Comparison of ENCODE assay signal across 1 cellular context in the genomic region with DNA sequence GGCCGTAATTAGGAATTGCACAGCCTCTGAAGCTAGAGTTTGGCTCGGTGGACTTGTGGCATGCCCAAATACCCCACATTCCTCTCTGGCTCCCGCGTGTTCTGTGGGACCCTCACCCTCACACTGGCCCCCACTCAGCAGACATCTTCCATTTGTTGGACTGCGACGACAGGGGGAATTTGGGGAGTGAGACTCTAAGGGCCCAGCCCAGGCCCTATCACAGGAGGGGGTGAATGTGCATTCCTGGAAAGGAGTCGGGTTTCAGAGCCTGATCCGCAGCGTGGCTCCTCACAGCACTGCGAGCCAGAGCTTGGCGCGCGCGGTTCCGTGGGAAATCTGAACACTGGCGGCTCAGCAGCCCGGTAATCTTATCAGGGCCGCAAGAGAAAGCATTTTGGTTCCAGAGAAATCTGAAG.
TF ChIP-seq lines count a peak whose summit lies in the region.

No MANE protein-coding gene starts in this region.

TF ChIP-seq in K562, 482 proteins besides CTCF, POLR2A, EP300 and RAD21 (continued from another document):
- TF ChIP-seq, protein P1, sequence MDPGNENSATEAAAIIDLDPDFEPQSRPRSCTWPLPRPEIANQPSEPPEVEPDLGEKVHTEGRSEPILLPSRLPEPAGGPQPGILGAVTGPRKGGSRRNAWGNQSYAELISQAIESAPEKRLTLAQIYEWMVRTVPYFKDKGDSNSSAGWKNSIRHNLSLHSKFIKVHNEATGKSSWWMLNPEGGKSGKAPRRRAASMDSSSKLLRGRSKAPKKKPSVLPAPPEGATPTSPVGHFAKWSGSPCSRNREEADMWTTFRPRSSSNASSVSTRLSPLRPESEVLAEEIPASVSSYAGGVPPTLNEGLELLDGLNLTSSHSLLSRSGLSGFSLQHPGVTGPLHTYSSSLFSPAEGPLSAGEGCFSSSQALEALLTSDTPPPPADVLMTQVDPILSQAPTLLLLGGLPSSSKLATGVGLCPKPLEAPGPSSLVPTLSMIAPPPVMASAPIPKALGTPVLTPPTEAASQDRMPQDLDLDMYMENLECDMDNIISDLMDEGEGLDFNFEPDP (CRISPR knock-in tag; IDR thresholded peaks at IDR 0.05): no peak
- no peak for TF ChIP-seq SIX5 (IDR thresholded peaks at IDR 0.05; ENCODE audit: borderline replicate concordance in 1 of 2, insufficient read depth in 1 of 2, low read depth in 1 of 2, low read length in 2 of 2)
- TF ChIP-seq DACH1 (IDR thresholded peaks at IDR 0.05; ENCODE audit: partially characterized antibody): no peak
- no peak for TF ChIP-seq MXI1 (IDR thresholded peaks at IDR 0.05; ENCODE audit: low read depth, low read length)
- TF ChIP-seq TOE1 (IDR thresholded peaks at IDR 0.05; ENCODE audit: borderline replicate concordance): no peak; the same call in 1 of the 2 replicates
- no peak for TF ChIP-seq TOE1 (CRISPR knock-in tag; IDR thresholded peaks at IDR 0.05; ENCODE audit: borderline replicate concordance, low read depth)
- TF ChIP-seq ZKSCAN1 (IDR thresholded peaks at IDR 0.05; ENCODE audit: low read depth, low read length): no peak
- peak; percentile 79 for TF ChIP-seq MTA1 (IDR thresholded peaks at IDR 0.05; ENCODE audit: borderline replicate concordance)
- TF ChIP-seq ZFX (CRISPR knock-in tag; IDR thresholded peaks at IDR 0.05): peak; percentile 69
- TF ChIP-seq COPS2 (conservative IDR thresholded peaks at IDR 0.05): no peak
- no peak for TF ChIP-seq RUNX1 (IDR thresholded peaks at IDR 0.05; ENCODE audit: low read depth)
- TF ChIP-seq, protein P2, sequence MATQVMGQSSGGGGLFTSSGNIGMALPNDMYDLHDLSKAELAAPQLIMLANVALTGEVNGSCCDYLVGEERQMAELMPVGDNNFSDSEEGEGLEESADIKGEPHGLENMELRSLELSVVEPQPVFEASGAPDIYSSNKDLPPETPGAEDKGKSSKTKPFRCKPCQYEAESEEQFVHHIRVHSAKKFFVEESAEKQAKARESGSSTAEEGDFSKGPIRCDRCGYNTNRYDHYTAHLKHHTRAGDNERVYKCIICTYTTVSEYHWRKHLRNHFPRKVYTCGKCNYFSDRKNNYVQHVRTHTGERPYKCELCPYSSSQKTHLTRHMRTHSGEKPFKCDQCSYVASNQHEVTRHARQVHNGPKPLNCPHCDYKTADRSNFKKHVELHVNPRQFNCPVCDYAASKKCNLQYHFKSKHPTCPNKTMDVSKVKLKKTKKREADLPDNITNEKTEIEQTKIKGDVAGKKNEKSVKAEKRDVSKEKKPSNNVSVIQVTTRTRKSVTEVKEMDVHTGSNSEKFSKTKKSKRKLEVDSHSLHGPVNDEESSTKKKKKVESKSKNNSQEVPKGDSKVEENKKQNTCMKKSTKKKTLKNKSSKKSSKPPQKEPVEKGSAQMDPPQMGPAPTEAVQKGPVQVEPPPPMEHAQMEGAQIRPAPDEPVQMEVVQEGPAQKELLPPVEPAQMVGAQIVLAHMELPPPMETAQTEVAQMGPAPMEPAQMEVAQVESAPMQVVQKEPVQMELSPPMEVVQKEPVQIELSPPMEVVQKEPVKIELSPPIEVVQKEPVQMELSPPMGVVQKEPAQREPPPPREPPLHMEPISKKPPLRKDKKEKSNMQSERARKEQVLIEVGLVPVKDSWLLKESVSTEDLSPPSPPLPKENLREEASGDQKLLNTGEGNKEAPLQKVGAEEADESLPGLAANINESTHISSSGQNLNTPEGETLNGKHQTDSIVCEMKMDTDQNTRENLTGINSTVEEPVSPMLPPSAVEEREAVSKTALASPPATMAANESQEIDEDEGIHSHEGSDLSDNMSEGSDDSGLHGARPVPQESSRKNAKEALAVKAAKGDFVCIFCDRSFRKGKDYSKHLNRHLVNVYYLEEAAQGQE (CRISPR knock-in tag; IDR thresholded peaks at IDR 0.05; ENCODE audit: low read depth): no peak
- TF ChIP-seq KDM2B (CRISPR knock-in tag; IDR thresholded peaks at IDR 0.05): no peak
- TF ChIP-seq TAF15 (IDR thresholded peaks at IDR 0.05; ENCODE audit: low read depth, low read length): no peak
- TF ChIP-seq ZNF133 (CRISPR knock-in tag; IDR thresholded peaks at IDR 0.05): no peak
- peak; percentile 62 for TF ChIP-seq SMARCC2 (IDR thresholded peaks at IDR 0.05; ENCODE audit: low read depth)
- no peak for TF ChIP-seq ZNF668 (CRISPR knock-in tag; IDR thresholded peaks at IDR 0.05)
- TF ChIP-seq, protein P3, sequence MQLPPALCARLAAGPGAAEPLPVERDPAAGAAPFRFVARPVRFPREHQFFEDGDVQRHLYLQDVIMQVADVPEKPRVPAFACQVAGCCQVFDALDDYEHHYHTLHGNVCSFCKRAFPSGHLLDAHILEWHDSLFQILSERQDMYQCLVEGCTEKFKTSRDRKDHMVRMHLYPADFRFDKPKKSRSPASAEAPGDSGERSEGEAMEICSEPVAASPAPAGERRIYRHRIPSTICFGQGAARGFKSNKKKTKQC (CRISPR knock-in tag; IDR thresholded peaks at IDR 0.05): no peak
- TF ChIP-seq RNF2 (IDR thresholded peaks at IDR 0.05): 0 out of 2 replicates have a peak, but pooled peaks have one; percentile 24
- TF ChIP-seq POLR3A (IDR thresholded peaks at IDR 0.05; ENCODE audit: borderline replicate concordance, extremely low read depth, insufficient read depth, insufficient read length): no peak
- TF ChIP-seq CREM (IDR thresholded peaks at IDR 0.05; ENCODE audit: low read depth): peak; percentile 27; the same call in 1 of the 2 replicates
- TF ChIP-seq SRSF7 (optimal IDR thresholded peaks at IDR 0.05; ENCODE audit: low read depth, low read length): no peak
- TF ChIP-seq BDP1 (IDR thresholded peaks at IDR 0.05; ENCODE audit: insufficient read depth, insufficient read length): no peak
- no peak for TF ChIP-seq HMG20B (CRISPR knock-in tag; IDR thresholded peaks at IDR 0.05)
- no peak for TF ChIP-seq ZNF586 (CRISPR knock-in tag; conservative IDR thresholded peaks at IDR 0.05)
- TF ChIP-seq, protein P4, sequence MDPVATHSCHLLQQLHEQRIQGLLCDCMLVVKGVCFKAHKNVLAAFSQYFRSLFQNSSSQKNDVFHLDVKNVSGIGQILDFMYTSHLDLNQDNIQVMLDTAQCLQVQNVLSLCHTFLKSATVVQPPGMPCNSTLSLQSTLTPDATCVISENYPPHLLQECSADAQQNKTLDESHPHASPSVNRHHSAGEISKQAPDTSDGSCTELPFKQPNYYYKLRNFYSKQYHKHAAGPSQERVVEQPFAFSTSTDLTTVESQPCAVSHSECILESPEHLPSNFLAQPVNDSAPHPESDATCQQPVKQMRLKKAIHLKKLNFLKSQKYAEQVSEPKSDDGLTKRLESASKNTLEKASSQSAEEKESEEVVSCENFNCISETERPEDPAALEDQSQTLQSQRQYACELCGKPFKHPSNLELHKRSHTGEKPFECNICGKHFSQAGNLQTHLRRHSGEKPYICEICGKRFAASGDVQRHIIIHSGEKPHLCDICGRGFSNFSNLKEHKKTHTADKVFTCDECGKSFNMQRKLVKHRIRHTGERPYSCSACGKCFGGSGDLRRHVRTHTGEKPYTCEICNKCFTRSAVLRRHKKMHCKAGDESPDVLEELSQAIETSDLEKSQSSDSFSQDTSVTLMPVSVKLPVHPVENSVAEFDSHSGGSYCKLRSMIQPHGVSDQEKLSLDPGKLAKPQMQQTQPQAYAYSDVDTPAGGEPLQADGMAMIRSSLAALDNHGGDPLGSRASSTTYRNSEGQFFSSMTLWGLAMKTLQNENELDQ (CRISPR knock-in tag; IDR thresholded peaks at IDR 0.05; ENCODE audit: borderline replicate concordance): no peak
- TF ChIP-seq SMARCB1 (IDR thresholded peaks at IDR 0.05; ENCODE audit: insufficient read length, low read depth): peak; percentile 9
- TF ChIP-seq SPI1 (IDR thresholded peaks at IDR 0.05; ENCODE audit: borderline replicate concordance, low read depth, low read length): no peak
- peak; percentile 90 for TF ChIP-seq MTA3 (IDR thresholded peaks at IDR 0.05; ENCODE audit: borderline replicate concordance)
- no peak for TF ChIP-seq PRPF4 (IDR thresholded peaks at IDR 0.05; ENCODE audit: insufficient read depth, low read depth, low read length, poor library complexity, severe bottlenecking)
- TF ChIP-seq ZNF766 (CRISPR knock-in tag; conservative IDR thresholded peaks at IDR 0.05): 0 out of 2 replicates have a peak, but pooled peaks have one; percentile 39
- no peak for TF ChIP-seq CSDE1 (IDR thresholded peaks at IDR 0.05)
- TF ChIP-seq, protein P5, sequence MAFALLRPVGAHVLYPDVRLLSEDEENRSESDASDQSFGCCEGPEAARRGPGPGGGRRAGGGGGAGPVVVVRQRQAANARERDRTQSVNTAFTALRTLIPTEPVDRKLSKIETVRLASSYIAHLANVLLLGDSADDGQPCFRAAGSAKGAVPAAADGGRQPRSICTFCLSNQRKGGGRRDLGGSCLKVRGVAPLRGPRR (CRISPR knock-in tag; IDR thresholded peaks at IDR 0.05): no peak
- TF ChIP-seq PHTF2 (CRISPR knock-in tag; IDR thresholded peaks at IDR 0.05): no peak
- TF ChIP-seq, protein P6, sequence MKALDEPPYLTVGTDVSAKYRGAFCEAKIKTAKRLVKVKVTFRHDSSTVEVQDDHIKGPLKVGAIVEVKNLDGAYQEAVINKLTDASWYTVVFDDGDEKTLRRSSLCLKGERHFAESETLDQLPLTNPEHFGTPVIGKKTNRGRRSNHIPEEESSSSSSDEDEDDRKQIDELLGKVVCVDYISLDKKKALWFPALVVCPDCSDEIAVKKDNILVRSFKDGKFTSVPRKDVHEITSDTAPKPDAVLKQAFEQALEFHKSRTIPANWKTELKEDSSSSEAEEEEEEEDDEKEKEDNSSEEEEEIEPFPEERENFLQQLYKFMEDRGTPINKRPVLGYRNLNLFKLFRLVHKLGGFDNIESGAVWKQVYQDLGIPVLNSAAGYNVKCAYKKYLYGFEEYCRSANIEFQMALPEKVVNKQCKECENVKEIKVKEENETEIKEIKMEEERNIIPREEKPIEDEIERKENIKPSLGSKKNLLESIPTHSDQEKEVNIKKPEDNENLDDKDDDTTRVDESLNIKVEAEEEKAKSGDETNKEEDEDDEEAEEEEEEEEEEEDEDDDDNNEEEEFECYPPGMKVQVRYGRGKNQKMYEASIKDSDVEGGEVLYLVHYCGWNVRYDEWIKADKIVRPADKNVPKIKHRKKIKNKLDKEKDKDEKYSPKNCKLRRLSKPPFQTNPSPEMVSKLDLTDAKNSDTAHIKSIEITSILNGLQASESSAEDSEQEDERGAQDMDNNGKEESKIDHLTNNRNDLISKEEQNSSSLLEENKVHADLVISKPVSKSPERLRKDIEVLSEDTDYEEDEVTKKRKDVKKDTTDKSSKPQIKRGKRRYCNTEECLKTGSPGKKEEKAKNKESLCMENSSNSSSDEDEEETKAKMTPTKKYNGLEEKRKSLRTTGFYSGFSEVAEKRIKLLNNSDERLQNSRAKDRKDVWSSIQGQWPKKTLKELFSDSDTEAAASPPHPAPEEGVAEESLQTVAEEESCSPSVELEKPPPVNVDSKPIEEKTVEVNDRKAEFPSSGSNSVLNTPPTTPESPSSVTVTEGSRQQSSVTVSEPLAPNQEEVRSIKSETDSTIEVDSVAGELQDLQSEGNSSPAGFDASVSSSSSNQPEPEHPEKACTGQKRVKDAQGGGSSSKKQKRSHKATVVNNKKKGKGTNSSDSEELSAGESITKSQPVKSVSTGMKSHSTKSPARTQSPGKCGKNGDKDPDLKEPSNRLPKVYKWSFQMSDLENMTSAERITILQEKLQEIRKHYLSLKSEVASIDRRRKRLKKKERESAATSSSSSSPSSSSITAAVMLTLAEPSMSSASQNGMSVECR (CRISPR knock-in tag; IDR thresholded peaks at IDR 0.05): peak; percentile 39; the same call in 1 of the 2 replicates
- TF ChIP-seq BRD9 (IDR thresholded peaks at IDR 0.05; ENCODE audit: low read depth, partially characterized antibody): peak; percentile 80
- TF ChIP-seq ZNF699 (CRISPR knock-in tag; IDR thresholded peaks at IDR 0.05; ENCODE audit: insufficient replicate concordance): no peak
- peak; percentile 39; the same call in 1 of the 2 replicates for TF ChIP-seq NCOR1 (IDR thresholded peaks at IDR 0.05)
- TF ChIP-seq, protein P7, sequence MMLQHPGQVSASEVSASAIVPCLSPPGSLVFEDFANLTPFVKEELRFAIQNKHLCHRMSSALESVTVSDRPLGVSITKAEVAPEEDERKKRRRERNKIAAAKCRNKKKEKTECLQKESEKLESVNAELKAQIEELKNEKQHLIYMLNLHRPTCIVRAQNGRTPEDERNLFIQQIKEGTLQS (IDR thresholded peaks at IDR 0.05): no peak
- TF ChIP-seq, protein P7 (CRISPR knock-in tag; conservative IDR thresholded peaks at IDR 0.05): no peak; the same call in 1 of the 2 replicates
